ENCODE assay signal across 29 cellular contexts in genomic region chr10:56831681-56832080, GRCh38.
"Had no signal": no experiment of that assay in that cellular context is flagged by ENCODE, and none has a peak within 500 bp of the region (broad histone marks: within the 10 kb centered on the region; RNA-seq: fewer than 3 reads in every experiment).

No MANE protein-coding gene starts in this region.

- H3K36me3 ChIP-seq: colonic mucosa, esophagus muscularis mucosa, esophagus squamous epithelium, gastrocnemius medialis, gastroesophageal sphincter, heart left ventricle, heart right ventricle had no signal

- H3K4me3 ChIP-seq: colonic mucosa, coronary artery, dorsolateral prefrontal cortex, esophagus muscularis mucosa, esophagus squamous epithelium, gastrocnemius medialis, gastroesophageal sphincter, heart left ventricle, heart right ventricle had no signal

- H3K4me3 Mint-ChIP-seq: dendritic cell treated with granulocyte-macrophage colony-stimulating factor and Interleukin-4, amounts not matched to agents 40 ng/mL and 50 ng/mL, for 4 days; effector memory CD8-positive, alpha-beta T cell; endodermal cell had no signal

- H3K27me3 ChIP-seq: colonic mucosa, esophagus muscularis mucosa, esophagus squamous epithelium, foreskin keratinocyte, gastrocnemius medialis, gastroesophageal sphincter, heart left ventricle, heart right ventricle had no signal

- FAIRE-seq: colon, endometrium, endothelial cell of umbilical vein, frontal cortex had no signal

- DNase-seq: colonic mucosa; cortex of kidney; dermis blood vessel endothelial cell; dorsolateral prefrontal cortex; effector CD4-positive, alpha-beta T cell; effector CD8-positive, alpha-beta T cell; effector memory CD4-positive, alpha-beta T cell; effector memory CD8-positive, alpha-beta T cell; endodermal cell; erythroblast; esophagus squamous epithelium; foreskin fibroblast; foreskin keratinocyte; foreskin melanocyte; gastrocnemius medialis; glutamatergic neuron; head of caudate nucleus; heart left ventricle; heart right ventricle had no signal

- ATAC-seq: effector memory CD8-positive, alpha-beta T cell; esophagus mucosa; foreskin keratinocyte; gastrocnemius medialis; gastroesophageal sphincter; heart left ventricle; heart right ventricle had no signal

- H3K4me1 Mint-ChIP-seq: endodermal cell had no signal

- H3K4me1 ChIP-seq: colonic mucosa, esophagus muscularis mucosa, esophagus squamous epithelium, gastrocnemius medialis, gastroesophageal sphincter, heart left ventricle, heart right ventricle had no signal

- H3K27me3 Mint-ChIP-seq: dendritic cell treated with granulocyte-macrophage colony-stimulating factor and Interleukin-4, amounts not matched to agents 40 ng/mL and 50 ng/mL, for 4 days; effector memory CD8-positive, alpha-beta T cell had no signal

- H3K27ac ChIP-seq: colonic mucosa, coronary artery, dorsolateral prefrontal cortex, epithelial cell of prostate, esophagus muscularis mucosa, esophagus squamous epithelium, foreskin keratinocyte, gastrocnemius medialis, gastroesophageal sphincter, heart left ventricle, heart right ventricle had no signal

- H3K27ac Mint-ChIP-seq: dendritic cell treated with granulocyte-macrophage colony-stimulating factor and Interleukin-4, amounts not matched to agents 40 ng/mL and 50 ng/mL, for 4 days; effector memory CD8-positive, alpha-beta T cell; endodermal cell had no signal

- H3K9me3 ChIP-seq: colonic mucosa, esophagus muscularis mucosa, esophagus squamous epithelium, gastrocnemius medialis, gastroesophageal sphincter had no signal
